12 cellular contexts compared by ENCODE assay signal in genomic region chr14:74583689-74584434, GRCh38. TPM values are rescaled to one million over a fixed set of nuclear protein-coding genes. Genes with fewer than 3 reads are reported as not detected.
A peak's percentile ranks its signal among the peaks of the same experiment; 100 is the strongest.
DNase-seq lines count a peak whose midpoint lies in the region; ATAC-seq, FAIRE-seq and TF ChIP-seq lines count a peak whose summit lies in the region.
"Had no signal": no experiment of that assay in that cellular context is flagged by ENCODE, and none has a peak within 500 bp of the region (broad histone marks: within the 10 kb centered on the region; RNA-seq: fewer than 3 reads in every experiment).

No MANE protein-coding gene starts in this region.

- no peaks in the 10 kb centered on the region for H3K4me1 Mint-ChIP-seq in stimulated activated memory B cell treated with anti-CD40 and anti-IgM and Interleukin-4, amounts not matched to agents 10 μg/mL and 1 μg/mL and 100 μg/mL, for 72 hours

- DNase-seq in Right ventricle myocardium superior: peak; percentile 24
- DNase-seq in Right ventricle myocardium inferior (ENCODE audit: missing footprints): no peak
- DNase-seq in ascending aorta (ENCODE audit: low spot score in 2 of 2): no peak
- DNase-seq in kidney glomerular epithelial cell (lab: John Stamatoyannopoulos, UW): peak; percentile 93
- DNase-seq in urothelium cell line (ENCODE audit: low spot score): peak; percentile 86
- no peak for DNase-seq in NCI-H510A (lab: John Stamatoyannopoulos, UW)
- DNase-seq in middle frontal gyrus (ENCODE audit: extremely low spot score, low spot score): no peak
- DNase-seq: activated CD8-positive, alpha-beta memory T cell treated with anti-CD3 and anti-CD28 coated beads, Interleukin-2, amount 50 U/mL, for 4 hours; CD4-positive, alpha-beta memory T cell; naive thymus-derived CD4-positive, alpha-beta T cell; SIG-M5 had no signal

- peak overlapping the region; percentile 91 to 94 for H3K27ac ChIP-seq in ascending aorta

- H3K4me1 ChIP-seq in ascending aorta: peaks cover 46 to 88% of the 10 kb centered on the region in 2 donors

- no peaks in the 10 kb centered on the region for H3K27me3 ChIP-seq in ascending aorta

- H3K27ac Mint-ChIP-seq in stimulated activated memory B cell treated with anti-CD40 and anti-IgM and Interleukin-4, amounts not matched to agents 10 μg/mL and 1 μg/mL and 100 μg/mL, for 72 hours: no peak overlapping the region

- no peaks in the 10 kb centered on the region for H3K9me3 Mint-ChIP-seq in stimulated activated memory B cell treated with anti-CD40 and anti-IgM and Interleukin-4, amounts not matched to agents 10 μg/mL and 1 μg/mL and 100 μg/mL, for 72 hours
- H3K9me3 Mint-ChIP-seq: CD4-positive, alpha-beta memory T cell had no signal

- no peaks in the 10 kb centered on the region for H3K36me3 Mint-ChIP-seq in stimulated activated memory B cell treated with anti-CD40 and anti-IgM and Interleukin-4, amounts not matched to agents 10 μg/mL and 1 μg/mL and 100 μg/mL, for 72 hours
- H3K36me3 Mint-ChIP-seq: CD4-positive, alpha-beta memory T cell had no signal

- peak; percentile 3 for ATAC-seq in Right ventricle myocardium superior (ENCODE audit: poor library complexity)
- no peak for ATAC-seq in Right ventricle myocardium inferior
- no peak for ATAC-seq in stimulated activated memory B cell treated with anti-CD40 and anti-IgM and Interleukin-4, amounts not matched to agents 10 μg/mL and 1 μg/mL and 100 μg/mL, for 72 hours
- ATAC-seq: naive thymus-derived CD4-positive, alpha-beta T cell had no signal

- no peak for TF ChIP-seq CTCF in ascending aorta (IDR thresholded peaks at IDR 0.05)

- peaks cover 4 to 20% of the 10 kb centered on the region in 2 donors for H3K36me3 ChIP-seq in ascending aorta

- no peak overlapping the region for H3K4me3 Mint-ChIP-seq in stimulated activated memory B cell treated with anti-CD40 and anti-IgM and Interleukin-4, amounts not matched to agents 10 μg/mL and 1 μg/mL and 100 μg/mL, for 72 hours
- H3K4me3 Mint-ChIP-seq: CD4-positive, alpha-beta memory T cell; naive thymus-derived CD4-positive, alpha-beta T cell had no signal

- H3K9me3 ChIP-seq in ascending aorta: no peaks in the 10 kb centered on the region

- peak; percentile 96 for FAIRE-seq in urothelium cell line (lab: Jason Lieb, UNC)

- H3K4me3 ChIP-seq in ascending aorta: no peak overlapping the region

- intact Hi-C loops in Right ventricle myocardium superior (cut with DNase I): no loop called here
- intact Hi-C loops in Right ventricle myocardium inferior (cut with DNase I): no loop called here
- intact Hi-C loops in ascending aorta (cut with DNase I): no loop called here

- peaks cover 29% of the 10 kb centered on the region for H3K27me3 Mint-ChIP-seq in stimulated activated memory B cell treated with anti-CD40 and anti-IgM and Interleukin-4, amounts not matched to agents 10 μg/mL and 1 μg/mL and 100 μg/mL, for 72 hours
- H3K27me3 Mint-ChIP-seq: CD4-positive, alpha-beta memory T cell had no signal

RNA-seq across cellular contexts. Expression of gene LTBP2, which starts 28.2 kb away (rescaled TPM):
- total RNA-seq in Right ventricle myocardium superior: 11.9 TPM
- 7.6 TPM for total RNA-seq in Right ventricle myocardium inferior
- total RNA-seq in ascending aorta: 383 TPM

Comparison
In these comparisons a context has a peak if more than half of its experiments do, and no peak if none do; other contexts are left out.
1. DNase-seq: peak in Right ventricle myocardium superior (single experiment), kidney glomerular epithelial cell (single experiment) and urothelium cell line (single experiment); none in Right ventricle myocardium inferior (single experiment), ascending aorta (0 of 2), NCI-H510A (single experiment) and middle frontal gyrus (single experiment).
2. RNA of gene LTBP2, which starts 28.2 kb away (total RNA-seq): 383 TPM in ascending aorta (single experiment); 11.9 TPM in Right ventricle myocardium superior (single experiment) and 7.6 TPM in Right ventricle myocardium inferior (single experiment); every median in the first group is over 10 times any median in the second.